In genomic region chr10:35447693-35448407, GRCh38 we compare ENCODE assay signal across 1 cellular context.
TF ChIP-seq lines count a peak whose summit lies in the region.

No MANE protein-coding gene starts in this region.

TF ChIP-seq in HEK293, 187 proteins besides CTCF, POLR2A, EP300 and RAD21 (continued from another document and continues in another):
- TF ChIP-seq ZNF362 (tag by site-specific recombination; IDR thresholded peaks at IDR 0.05) (no peak), SCRT1 (tag by site-specific recombination; IDR thresholded peaks at IDR 0.05; ENCODE audit: borderline replicate concordance) (peak; percentile 96), ZBTB20 (tag by site-specific recombination; IDR thresholded peaks at IDR 0.05) (no peak), ZNF26 (tag by site-specific recombination; IDR thresholded peaks at IDR 0.05) (no peak), ATF2 (tag by site-specific recombination; IDR thresholded peaks at IDR 0.05; ENCODE audit: low read depth) (no peak), ZNF184 (tag by site-specific recombination; IDR thresholded peaks at IDR 0.05) (no peak), HIC1 (tag by site-specific recombination; IDR thresholded peaks at IDR 0.05) (no peak), ZNF549 (tag by site-specific recombination; IDR thresholded peaks at IDR 0.05) (no peak), GLI4 (tag by site-specific recombination; IDR thresholded peaks at IDR 0.05) (no peak), ZNF530 (tag by site-specific recombination; IDR thresholded peaks at IDR 0.05; ENCODE audit: low read depth) (no peak), ZNF610 (tag by site-specific recombination; IDR thresholded peaks at IDR 0.05; ENCODE audit: borderline replicate concordance) (no peak), ZNF548 (tag by site-specific recombination; IDR thresholded peaks at IDR 0.05) (no peak), ZNF560 (tag by site-specific recombination; IDR thresholded peaks at IDR 0.05; ENCODE audit: borderline replicate concordance) (no peak), ZSCAN23 (tag by site-specific recombination; IDR thresholded peaks at IDR 0.05) (no peak), ZNF423 (tag by site-specific recombination; IDR thresholded peaks at IDR 0.05) (no peak), ZNF626 (tag by site-specific recombination; IDR thresholded peaks at IDR 0.05) (no peak), ZNF335 (tag by site-specific recombination; conservative IDR thresholded peaks at IDR 0.05) (0 out of 2 replicates have a peak, but pooled peaks have one; percentile 15), ZNF174 (tag by site-specific recombination; IDR thresholded peaks at IDR 0.05) (no peak), ZNF76 (tag by site-specific recombination; IDR thresholded peaks at IDR 0.05; ENCODE audit: borderline replicate concordance, low read depth) (no peak), ZNF670 (tag by site-specific recombination; IDR thresholded peaks at IDR 0.05; ENCODE audit: low read depth) (no peak), ZBTB7A (tag by site-specific recombination; IDR thresholded peaks at IDR 0.05; ENCODE audit: low read depth) (no peak), GFI1B (tag by site-specific recombination; IDR thresholded peaks at IDR 0.05) (no peak), KLF10 (tag by site-specific recombination; IDR thresholded peaks at IDR 0.05) (no peak), ZNF10 (tag by site-specific recombination; IDR thresholded peaks at IDR 0.05) (no peak), ZFHX2 (tag by site-specific recombination; conservative IDR thresholded peaks at IDR 0.05) (no peak), PATZ1 (tag by site-specific recombination; IDR thresholded peaks at IDR 0.05) (0 out of 2 replicates have a peak, but pooled peaks have one; percentile 32), ZNF404 (tag by site-specific recombination; IDR thresholded peaks at IDR 0.05) (no peak), ZNF214 (tag by site-specific recombination; IDR thresholded peaks at IDR 0.05; ENCODE audit: borderline replicate concordance) (no peak), ZNF596 (tag by site-specific recombination; IDR thresholded peaks at IDR 0.05) (no peak), ELK4 (IDR thresholded peaks at IDR 0.05; ENCODE audit: borderline replicate concordance, low read depth, low read length) (no peak), ZNF837 (tag by site-specific recombination; IDR thresholded peaks at IDR 0.05) (no peak), ZNF473 (tag by site-specific recombination; IDR thresholded peaks at IDR 0.05) (no peak), PRDM1 (tag by site-specific recombination; IDR thresholded peaks at IDR 0.05) (no peak), ZNF707 (tag by site-specific recombination; IDR thresholded peaks at IDR 0.05) (no peak), ZNF621 (tag by site-specific recombination; IDR thresholded peaks at IDR 0.05) (no peak), ZXDB (tag by site-specific recombination; IDR thresholded peaks at IDR 0.05) (peak; percentile 21; the same call in 1 of the 2 replicates), ZNF138 (tag by site-specific recombination; IDR thresholded peaks at IDR 0.05; ENCODE audit: borderline replicate concordance) (no peak), EGR2 (tag by site-specific recombination; IDR thresholded peaks at IDR 0.05; ENCODE audit: low read depth) (no peak), ZNF600 (tag by site-specific recombination; IDR thresholded peaks at IDR 0.05) (peak; percentile 67; the same call in 1 of the 2 replicates), ZNF19 (tag by site-specific recombination; IDR thresholded peaks at IDR 0.05; ENCODE audit: low read depth) (no peak)
- TF ChIP-seq, protein P1, sequence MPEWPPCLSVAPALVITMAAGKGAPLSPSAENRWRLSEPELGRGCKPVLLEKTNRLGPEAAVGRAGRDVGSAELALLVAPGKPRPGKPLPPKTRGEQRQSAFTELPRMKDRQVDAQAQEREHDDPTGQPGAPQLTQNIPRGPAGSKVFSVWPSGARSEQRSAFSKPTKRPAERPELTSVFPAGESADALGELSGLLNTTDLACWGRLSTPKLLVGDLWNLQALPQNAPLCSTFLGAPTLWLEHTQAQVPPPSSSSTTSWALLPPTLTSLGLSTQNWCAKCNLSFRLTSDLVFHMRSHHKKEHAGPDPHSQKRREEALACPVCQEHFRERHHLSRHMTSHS (tag by site-specific recombination; IDR thresholded peaks at IDR 0.05) = no peak
- TF ChIP-seq, protein P2, sequence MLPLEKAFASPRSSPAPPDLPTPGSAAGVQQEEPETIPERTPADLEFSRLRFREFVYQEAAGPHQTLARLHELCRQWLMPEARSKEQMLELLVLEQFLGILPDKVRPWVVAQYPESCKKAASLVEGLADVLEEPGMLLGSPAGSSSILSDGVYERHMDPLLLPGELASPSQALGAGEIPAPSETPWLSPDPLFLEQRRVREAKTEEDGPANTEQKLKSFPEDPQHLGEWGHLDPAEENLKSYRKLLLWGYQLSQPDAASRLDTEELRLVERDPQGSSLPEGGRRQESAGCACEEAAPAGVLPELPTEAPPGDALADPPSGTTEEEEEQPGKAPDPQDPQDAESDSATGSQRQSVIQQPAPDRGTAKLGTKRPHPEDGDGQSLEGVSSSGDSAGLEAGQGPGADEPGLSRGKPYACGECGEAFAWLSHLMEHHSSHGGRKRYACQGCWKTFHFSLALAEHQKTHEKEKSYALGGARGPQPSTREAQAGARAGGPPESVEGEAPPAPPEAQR (tag by site-specific recombination; IDR thresholded peaks at IDR 0.05) = no peak
- TF ChIP-seq, protein P3, sequence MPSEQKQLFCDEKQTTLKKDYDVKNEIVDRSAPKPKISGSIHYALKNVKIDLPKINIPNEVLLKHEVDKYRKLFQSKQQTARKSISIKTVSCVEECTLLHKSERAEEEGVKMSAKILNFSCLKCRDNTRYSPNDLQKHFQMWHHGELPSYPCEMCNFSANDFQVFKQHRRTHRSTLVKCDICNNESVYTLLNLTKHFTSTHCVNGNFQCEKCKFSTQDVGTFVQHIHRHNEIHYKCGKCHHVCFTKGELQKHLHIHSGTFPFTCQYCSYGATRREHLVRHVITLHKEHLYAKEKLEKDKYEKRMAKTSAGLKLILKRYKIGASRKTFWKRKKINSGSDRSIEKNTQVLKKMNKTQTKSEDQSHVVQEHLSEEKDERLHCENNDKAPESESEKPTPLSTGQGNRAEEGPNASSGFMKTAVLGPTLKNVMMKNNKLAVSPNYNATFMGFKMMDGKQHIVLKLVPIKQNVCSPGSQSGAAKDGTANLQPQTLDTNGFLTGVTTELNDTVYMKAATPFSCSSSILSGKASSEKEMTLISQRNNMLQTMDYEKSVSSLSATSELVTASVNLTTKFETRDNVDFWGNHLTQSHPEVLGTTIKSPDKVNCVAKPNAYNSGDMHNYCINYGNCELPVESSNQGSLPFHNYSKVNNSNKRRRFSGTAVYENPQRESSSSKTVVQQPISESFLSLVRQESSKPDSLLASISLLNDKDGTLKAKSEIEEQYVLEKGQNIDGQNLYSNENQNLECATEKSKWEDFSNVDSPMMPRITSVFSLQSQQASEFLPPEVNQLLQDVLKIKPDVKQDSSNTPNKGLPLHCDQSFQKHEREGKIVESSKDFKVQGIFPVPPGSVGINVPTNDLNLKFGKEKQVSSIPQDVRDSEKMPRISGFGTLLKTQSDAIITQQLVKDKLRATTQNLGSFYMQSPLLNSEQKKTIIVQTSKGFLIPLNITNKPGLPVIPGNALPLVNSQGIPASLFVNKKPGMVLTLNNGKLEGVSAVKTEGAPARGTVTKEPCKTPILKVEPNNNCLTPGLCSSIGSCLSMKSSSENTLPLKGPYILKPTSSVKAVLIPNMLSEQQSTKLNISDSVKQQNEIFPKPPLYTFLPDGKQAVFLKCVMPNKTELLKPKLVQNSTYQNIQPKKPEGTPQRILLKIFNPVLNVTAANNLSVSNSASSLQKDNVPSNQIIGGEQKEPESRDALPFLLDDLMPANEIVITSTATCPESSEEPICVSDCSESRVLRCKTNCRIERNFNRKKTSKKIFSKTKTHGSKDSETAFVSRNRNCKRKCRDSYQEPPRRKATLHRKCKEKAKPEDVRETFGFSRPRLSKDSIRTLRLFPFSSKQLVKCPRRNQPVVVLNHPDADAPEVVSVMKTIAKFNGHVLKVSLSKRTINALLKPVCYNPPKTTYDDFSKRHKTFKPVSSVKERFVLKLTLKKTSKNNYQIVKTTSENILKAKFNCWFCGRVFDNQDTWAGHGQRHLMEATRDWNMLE (tag by site-specific recombination; conservative IDR thresholded peaks at IDR 0.05; ENCODE audit: low read depth) = no peak
- TF ChIP-seq, protein P4, sequence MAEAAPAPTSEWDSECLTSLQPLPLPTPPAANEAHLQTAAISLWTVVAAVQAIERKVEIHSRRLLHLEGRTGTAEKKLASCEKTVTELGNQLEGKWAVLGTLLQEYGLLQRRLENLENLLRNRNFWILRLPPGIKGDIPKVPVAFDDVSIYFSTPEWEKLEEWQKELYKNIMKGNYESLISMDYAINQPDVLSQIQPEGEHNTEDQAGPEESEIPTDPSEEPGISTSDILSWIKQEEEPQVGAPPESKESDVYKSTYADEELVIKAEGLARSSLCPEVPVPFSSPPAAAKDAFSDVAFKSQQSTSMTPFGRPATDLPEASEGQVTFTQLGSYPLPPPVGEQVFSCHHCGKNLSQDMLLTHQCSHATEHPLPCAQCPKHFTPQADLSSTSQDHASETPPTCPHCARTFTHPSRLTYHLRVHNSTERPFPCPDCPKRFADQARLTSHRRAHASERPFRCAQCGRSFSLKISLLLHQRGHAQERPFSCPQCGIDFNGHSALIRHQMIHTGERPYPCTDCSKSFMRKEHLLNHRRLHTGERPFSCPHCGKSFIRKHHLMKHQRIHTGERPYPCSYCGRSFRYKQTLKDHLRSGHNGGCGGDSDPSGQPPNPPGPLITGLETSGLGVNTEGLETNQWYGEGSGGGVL (tag by site-specific recombination; IDR thresholded peaks at IDR 0.05) = no peak
